In the genomic region with DNA sequence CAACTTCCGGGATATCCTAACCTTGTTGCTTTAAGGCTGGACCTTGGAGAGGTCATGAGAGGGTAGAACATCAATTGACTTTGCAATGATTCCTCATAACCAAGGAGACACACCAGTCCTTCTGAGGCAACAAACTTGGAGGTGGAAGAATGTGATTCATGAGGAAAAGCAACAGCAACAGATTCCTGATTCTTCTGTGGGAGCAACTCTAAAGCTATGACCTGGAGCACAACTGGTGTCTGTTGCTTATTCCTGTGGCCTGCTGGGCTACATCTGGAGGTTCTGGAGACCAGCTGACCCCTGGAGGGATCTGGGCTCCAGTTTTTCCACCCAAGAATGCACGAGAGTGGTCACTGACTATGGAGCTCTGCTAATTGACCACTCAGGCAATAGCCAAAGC, we compare ENCODE assay signal across 20 cellular contexts.
DNase-seq lines count a peak whose midpoint lies in the region; ATAC-seq and TF ChIP-seq lines count a peak whose summit lies in the region.
"Had no signal": no experiment of that assay in that cellular context is flagged by ENCODE, and none has a peak within 500 bp of the region (broad histone marks: within the 10 kb centered on the region; RNA-seq: fewer than 3 reads in every experiment).

No MANE protein-coding gene starts in this region.

- TF ChIP-seq POLR2A in heart left ventricle (IDR thresholded peaks at IDR 0.05), result no peak

- no peaks in the 10 kb centered on the region for H3K9me3 Mint-ChIP-seq in activated CD4-positive, alpha-beta T cell treated with anti-CD3 and anti-CD28 coated beads, Interleukin-2, amount 10 ng/mL, durations not matched to agents 7 days and 5 days
- H3K9me3 Mint-ChIP-seq: CD8-positive, alpha-beta T cell had no signal

- no peak overlapping the region for H2AFZ ChIP-seq in osteoblast (ENCODE audit: low read length)
- H2AFZ ChIP-seq: PC-9 had no signal

- POLR2A ChIA-PET in activated CD4-positive, alpha-beta T cell treated with anti-CD3 and anti-CD28 coated beads, Interleukin-2, amount 10 ng/mL, durations not matched to agents 7 days and 5 days (lab: Charles Lee), result no interaction called here

- peaks cover 2% of the 10 kb centered on the region for H3K27me3 Mint-ChIP-seq in activated CD4-positive, alpha-beta T cell treated with anti-CD3 and anti-CD28 coated beads, Interleukin-2, amount 10 ng/mL, durations not matched to agents 7 days and 5 days

- H3K4me1 ChIP-seq in heart left ventricle (peaks cover 0 to 40% (median 18%) of the 10 kb centered on the region in 12 donors), osteoblast (ENCODE audit: insufficient read depth, low read length) (peaks cover 37% of the 10 kb centered on the region)

- CTCF ChIA-PET in activated CD4-positive, alpha-beta T cell treated with anti-CD3 and anti-CD28 coated beads, Interleukin-2, amount 10 ng/mL, durations not matched to agents 7 days and 5 days (lab: Charles Lee), result interaction anchor here (0.6 kb wide), 1 partner anchor 13 kb away, joined by 3 read pairs; no protein-coding TSS in a partner anchor

- WGBS in heart left ventricle, 4 donors, result 58 to 82% (median 74%) methylated on average over 2 of the region's 2 CpGs

- intact Hi-C loops in heart left ventricle (cut with DNase I), result loop anchor here in 2 of 10 donors (5.0 to 10.0 kb wide), 3 partner anchors 47 to 316 kb away; no protein-coding TSS in a partner anchor

- peak; percentile 24 to 53 (median 50) for ATAC-seq in heart left ventricle
- ATAC-seq in HG02973 (IDR thresholded peaks at IDR 0.05; ENCODE audit: unreplicated experiment), result no peak
- ATAC-seq in HG03045 (IDR thresholded peaks at IDR 0.05; ENCODE audit: unreplicated experiment), result no peak
- ATAC-seq: CD8-positive, alpha-beta T cell had no signal

- DNase-seq in GM03348 (ENCODE audit: low spot score) (peak; percentile 43), astrocyte of the spinal cord (ENCODE audit: low read depth, low spot score) (peak; percentile 31), heart left ventricle (peak in 3 of 5 donors; percentile 17 to 37 (median 33)), osteoblast (ENCODE audit: insufficient read length, low spot score, missing footprints) (peak; percentile 89), OCI-M2 (lab: John Stamatoyannopoulos, UW; ENCODE audit: unreplicated experiment) (no peak)
- DNase-seq in activated CD4-positive, alpha-beta T cell treated with anti-CD3 and anti-CD28 coated beads, Interleukin-2, amount 10 ng/mL, durations not matched to agents 7 days and 5 days, result no peak
- DNase-seq: Calu3; CD8-positive, alpha-beta T cell; HFFc6; NCI-H1048; NCI-H1436 treated with DMSO at 0.1 percent for 48 hours; NCI-H2029; NCI-H345; NCI-H524 treated with DMSO at 0.1 percent for 48 hours; PC-9 had no signal

- no peak overlapping the region for H3K27ac Mint-ChIP-seq in activated CD4-positive, alpha-beta T cell treated with anti-CD3 and anti-CD28 coated beads, Interleukin-2, amount 10 ng/mL, durations not matched to agents 7 days and 5 days
- H3K27ac Mint-ChIP-seq: CD8-positive, alpha-beta T cell; HFFc6 had no signal

- H3K36me3 ChIP-seq in heart left ventricle, result no peaks in the 10 kb centered on the region
- H3K36me3 ChIP-seq in osteoblast (ENCODE audit: insufficient read depth, low read length), result no peaks in the 10 kb centered on the region
- H3K36me3 ChIP-seq: BLaER1 treated with 17β-estradiol and CSF1 and Interleukin-3, amounts not matched to agents 10 nM and 100 nM; SJSA1 had no signal

- H3K9me3 ChIP-seq in heart left ventricle, result peaks cover 0 to 7% (median 0%) of the 10 kb centered on the region in 12 donors
- H3K9me3 ChIP-seq in osteoblast (ENCODE audit: low read depth, low read length), result peaks cover 2% of the 10 kb centered on the region
- H3K9me3 ChIP-seq: SJSA1 had no signal

- no peak overlapping the region for H3K4me3 ChIP-seq in astrocyte of the spinal cord (ENCODE audit: low read depth, low read length)
- no peak overlapping the region for H3K4me3 ChIP-seq in heart left ventricle
- no peak overlapping the region for H3K4me3 ChIP-seq in osteoblast (ENCODE audit: insufficient read depth, low read length)
- H3K4me3 ChIP-seq: BLaER1 treated with 17β-estradiol and CSF1 and Interleukin-3, amounts not matched to agents 10 nM and 100 nM; PC-9; SJSA1 had no signal

- TF ChIP-seq CTCF in astrocyte of the spinal cord (IDR thresholded peaks at IDR 0.05; ENCODE audit: low read depth, low read length) (no peak), heart left ventricle (IDR thresholded peaks at IDR 0.05) (no peak), osteoblast (IDR thresholded peaks at IDR 0.05; ENCODE audit: extremely low read depth, low read depth, low read length) (peak; percentile 10)

- in situ Hi-C loops in astrocyte of the spinal cord (cut with HindIII; ENCODE audit: low sequenced_read_pairs), result no loop called here

- H3K4me1 Mint-ChIP-seq in activated CD4-positive, alpha-beta T cell treated with anti-CD3 and anti-CD28 coated beads, Interleukin-2, amount 10 ng/mL, durations not matched to agents 7 days and 5 days, result no peaks in the 10 kb centered on the region

- no peaks in the 10 kb centered on the region for H4K20me1 ChIP-seq in osteoblast (ENCODE audit: insufficient read depth, low read length)
- H4K20me1 ChIP-seq: BLaER1 treated with 17β-estradiol and CSF1 and Interleukin-3, amounts not matched to agents 10 nM and 100 nM had no signal

- H3K4me3 Mint-ChIP-seq in activated CD4-positive, alpha-beta T cell treated with anti-CD3 and anti-CD28 coated beads, Interleukin-2, amount 10 ng/mL, durations not matched to agents 7 days and 5 days, result no peak overlapping the region
- H3K4me3 Mint-ChIP-seq: CD8-positive, alpha-beta T cell; HFFc6 had no signal

- H3K36me3 Mint-ChIP-seq in activated CD4-positive, alpha-beta T cell treated with anti-CD3 and anti-CD28 coated beads, Interleukin-2, amount 10 ng/mL, durations not matched to agents 7 days and 5 days (ENCODE audit: low read depth), result no peaks in the 10 kb centered on the region
- H3K36me3 Mint-ChIP-seq: CD8-positive, alpha-beta T cell had no signal

- no peaks in the 10 kb centered on the region for H3K79me2 ChIP-seq in osteoblast (ENCODE audit: insufficient read depth, low read length)

- H3K4me2 ChIP-seq in osteoblast (ENCODE audit: insufficient read depth, low read length), result peak overlapping the region; percentile 36
- H3K4me2 ChIP-seq: BLaER1 treated with 17β-estradiol and CSF1 and Interleukin-3, amounts not matched to agents 10 nM and 100 nM; PC-9 had no signal

- H3K27me3 ChIP-seq in heart left ventricle (no peaks in the 10 kb centered on the region), osteoblast (ENCODE audit: insufficient read depth, low read length) (no peaks in the 10 kb centered on the region)
- H3K27me3 ChIP-seq: BLaER1 treated with 17β-estradiol and CSF1 and Interleukin-3, amounts not matched to agents 10 nM and 100 nM; SJSA1 had no signal

- H3K27ac ChIP-seq in heart left ventricle (peak overlapping the region in 7 of 12 donors; percentile 13 to 60 (median 56)), osteoblast (ENCODE audit: low read depth, low read length) (peak overlapping the region; percentile 70)
- H3K27ac ChIP-seq: BLaER1 treated with 17β-estradiol and CSF1 and Interleukin-3, amounts not matched to agents 10 nM and 100 nM; HL-60; PC-9; SJSA1 had no signal

Comparison
In these comparisons a context has a peak if more than half of its experiments do, and no peak if none do; other contexts are left out.
1. DNase-seq: peak in GM03348 (single experiment), astrocyte of the spinal cord (single experiment), heart left ventricle (3 of 5) and osteoblast (single experiment); none in activated CD4-positive, alpha-beta T cell treated with anti-CD3 and anti-CD28 coated beads, Interleukin-2, amount 10 ng/mL, durations not matched to agents 7 days and 5 days (single experiment) and OCI-M2 (single experiment).
2. ATAC-seq: peak in heart left ventricle (4 of 4); none in HG02973 (single experiment) and HG03045 (single experiment).